7 cellular contexts compared by ENCODE assay signal in genomic region chr20:50509923-50510705, GRCh38. TPM values are rescaled to one million over a fixed set of nuclear protein-coding genes. Genes with fewer than 3 reads are reported as not detected.
A peak's percentile ranks its signal among the peaks of the same experiment; 100 is the strongest.
DNase-seq lines count a peak whose midpoint lies in the region; ATAC-seq, FAIRE-seq and TF ChIP-seq lines count a peak whose summit lies in the region.

PTPN1 (plus strand) TSS chr20:50510383; CDS start chr20:50510528, 145 bp downstream.

- H2AFZ ChIP-seq in hepatocyte = peak within 1 kb of the TSS; percentile 20

- peaks cover 41% of the 10 kb centered on the region for H4K20me1 ChIP-seq in hepatocyte (ENCODE audit: insufficient read depth, poor library complexity, severe bottlenecking)

- TF ChIP-seq CTCF in hepatocyte (IDR thresholded peaks at IDR 0.05; ENCODE audit: poor library complexity) = no peak

- H3K36me3 ChIP-seq in hepatocyte (replicated peaks; ENCODE audit: insufficient read depth, low read depth) = no peaks in the 10 kb centered on the region

- WGBS in hepatocyte (ENCODE audit: low lambda C conversion rate, missing lambda C conversion rate) = under 1% methylated on average over 61 of the region's 64 CpGs

- peak; percentile 96 for FAIRE-seq in GM18507 (lab: Jason Lieb, UNC)

- H3K27ac ChIP-seq in hepatocyte = peak within 1 kb of the TSS; percentile 80

- peaks cover 48% of the 10 kb centered on the region for H3K79me2 ChIP-seq in hepatocyte

- H3K9me3 ChIP-seq in hepatocyte (ENCODE audit: low read depth) = no peaks in the 10 kb centered on the region

- peak within 1 kb of the TSS; percentile 61 for H3K4me3 ChIP-seq in hepatocyte

- peak within 1 kb of the TSS; percentile 90 for H3K4me2 ChIP-seq in hepatocyte

- H3K4me1 ChIP-seq in hepatocyte (ENCODE audit: insufficient read depth) = peaks cover 24% of the 10 kb centered on the region

- H3K27me3 ChIP-seq in hepatocyte = no peaks in the 10 kb centered on the region

- DNase-seq in GM18507 (ENCODE audit: extremely low spot score, insufficient read length, low read depth) = peak; percentile 88
- peak; percentile 98 for DNase-seq in NCI-H2081 (lab: John Stamatoyannopoulos, UW)
- DNase-seq in T1000 (lab: John Stamatoyannopoulos, UW) = peak; percentile 100
- peak; percentile 100 for DNase-seq in astrocyte of the hippocampus (ENCODE audit: low read depth, low spot score)
- peak; percentile 99 for DNase-seq in hepatocyte (ENCODE audit: low spot score)
- DNase-seq in retina = peak; percentile 99

- peak; percentile 84 for ATAC-seq in HG02981 (IDR thresholded peaks at IDR 0.05; ENCODE audit: unreplicated experiment)

- no peaks in the 10 kb centered on the region for H3K9me2 ChIP-seq in hepatocyte (replicated peaks; ENCODE audit: insufficient read depth)

RNA-seq across cellular contexts. Expression of gene PTPN1, which starts in this region (rescaled TPM):
- total RNA-seq in hepatocyte = 28.3 and 32.1 TPM in 2 replicates
- polyA plus RNA-seq in hepatocyte = 22.0 and 30.8 TPM in 2 replicates

Comparison
In these comparisons a context has a peak if more than half of its experiments do, and no peak if none do; other contexts are left out.
1. Peak in every context shown above with its lines: DNase-seq, ATAC-seq, H3K4me3 ChIP-seq and H3K27ac ChIP-seq.